6 cellular contexts compared by ENCODE assay signal in genomic region chr11:47415091-47415854, GRCh38. TPM values are rescaled to one million over a fixed set of nuclear protein-coding genes. Genes with fewer than 3 reads are reported as not detected.
DNase-seq lines count a peak whose midpoint lies in the region; ATAC-seq and TF ChIP-seq lines count a peak whose summit lies in the region.

No MANE protein-coding gene starts in this region.

- H3K27ac ChIP-seq in Panc1 (ENCODE audit: low read length) (peak overlapping the region; percentile 53), gastroesophageal sphincter (peak overlapping the region; percentile 53 to 98 (median 94))

- H3K36me3 ChIP-seq in Panc1 (ENCODE audit: control insufficient read depth, insufficient read depth, low read length) (no peaks in the 10 kb centered on the region), gastroesophageal sphincter (peaks cover 0 to 86% of the 10 kb centered on the region in 2 donors)

- no peak for TF ChIP-seq EP300 in gastroesophageal sphincter (IDR thresholded peaks at IDR 0.05)

- H3K9me3 Mint-ChIP-seq in stimulated activated naive B cell treated with anti-CD40 and anti-IgM and Interleukin-4, amounts not matched to agents 10 μg/mL and 1 μg/mL and 100 μg/mL, for 72 hours: no peaks in the 10 kb centered on the region

- H3K9me3 ChIP-seq in Panc1 (ENCODE audit: control insufficient read depth, insufficient read depth, low read depth, low read length): no peaks in the 10 kb centered on the region
- H3K9me3 ChIP-seq in gastroesophageal sphincter: no peaks in the 10 kb centered on the region

- H3K4me1 ChIP-seq in Panc1 (ENCODE audit: control insufficient read depth, insufficient read depth, low read length) (peaks cover 26% of the 10 kb centered on the region), gastroesophageal sphincter (peaks cover 7 to 65% (median 48%) of the 10 kb centered on the region in 3 donors)

- in situ Hi-C loops in Panc1 (cut with HindIII; ENCODE audit: low pct_unique_long_range_greater_than_20kb, low sequenced_read_pairs) (no loop called here), G401 (cut with HindIII; ENCODE audit: low sequenced_read_pairs) (no loop called here)

- peak; percentile 4 for ATAC-seq in Panc1
- no peak for ATAC-seq in gastroesophageal sphincter
- ATAC-seq in stimulated activated naive B cell treated with anti-CD40 and anti-IgM and Interleukin-4, amounts not matched to agents 10 μg/mL and 1 μg/mL and 100 μg/mL, for 72 hours (replicated peaks): no peak
- no peak for ATAC-seq in HG03196 (IDR thresholded peaks at IDR 0.05; ENCODE audit: unreplicated experiment)
- ATAC-seq in sciatic nerve: no peak

- H3K4me3 ChIP-seq in Panc1 (ENCODE audit: low read depth in 2 of 2, low read length in 2 of 2) (no peak overlapping the region), gastroesophageal sphincter (no peak overlapping the region)

- H3K27me3 Mint-ChIP-seq in stimulated activated naive B cell treated with anti-CD40 and anti-IgM and Interleukin-4, amounts not matched to agents 10 μg/mL and 1 μg/mL and 100 μg/mL, for 72 hours: no peaks in the 10 kb centered on the region

- 80% methylated on average over 6 of the region's 31 CpGs; no CpG with 5 or more reads in 1 of the 2 donors for WGBS in gastroesophageal sphincter (ENCODE audit: low coverage in 1 of 2), 2 donors

- H3K4me1 Mint-ChIP-seq in stimulated activated naive B cell treated with anti-CD40 and anti-IgM and Interleukin-4, amounts not matched to agents 10 μg/mL and 1 μg/mL and 100 μg/mL, for 72 hours: peaks cover 6 to 39% of the 10 kb centered on the region in 2 donors

- H3K27me3 ChIP-seq in Panc1 (ENCODE audit: control insufficient read depth, insufficient read depth, low read length) (no peaks in the 10 kb centered on the region), gastroesophageal sphincter (no peaks in the 10 kb centered on the region)

- POLR2A ChIA-PET in Panc1 (lab: Charles Lee): interaction anchor here (0.6 kb wide), 1 partner anchor 15 kb away, joined by 8 read pairs; no protein-coding TSS in a partner anchor

- intact Hi-C loops in Panc1 (cut with micrococcal nuclease; ENCODE audit: unreplicated experiment): no loop called here
- intact Hi-C loops in sciatic nerve (cut with DNase I): no loop called here

- BruUV-seq in Panc1 (replicated peaks; lab: Mats Ljungman, UMichigan): TSS peak; percentile 55

- H3K36me3 Mint-ChIP-seq in stimulated activated naive B cell treated with anti-CD40 and anti-IgM and Interleukin-4, amounts not matched to agents 10 μg/mL and 1 μg/mL and 100 μg/mL, for 72 hours: peaks cover 46 to 60% of the 10 kb centered on the region in 2 donors

- no peak for TF ChIP-seq POLR2A in gastroesophageal sphincter (IDR thresholded peaks at IDR 0.05)

- DNase-seq in Panc1 (ENCODE audit: low read depth, low spot score) (no peak), G401 (ENCODE audit: low spot score) (no peak), sciatic nerve (ENCODE audit: low spot score) (no peak)
- no peak for DNase-seq in stimulated activated naive B cell treated with anti-CD40 and anti-IgM and Interleukin-4, amounts not matched to agents 10 μg/mL and 1 μg/mL and 100 μg/mL, for 72 hours

- H3K4me3 Mint-ChIP-seq in stimulated activated naive B cell treated with anti-CD40 and anti-IgM and Interleukin-4, amounts not matched to agents 10 μg/mL and 1 μg/mL and 100 μg/mL, for 72 hours: no peak overlapping the region

- TF ChIP-seq CTCF in Panc1 (IDR thresholded peaks at IDR 0.05): no peak
- TF ChIP-seq CTCF in gastroesophageal sphincter (IDR thresholded peaks at IDR 0.05): no peak

- CTCF ChIA-PET in Panc1 (lab: Charles Lee): no interaction called here

- H3K27ac Mint-ChIP-seq in stimulated activated naive B cell treated with anti-CD40 and anti-IgM and Interleukin-4, amounts not matched to agents 10 μg/mL and 1 μg/mL and 100 μg/mL, for 72 hours: peak overlapping the region; percentile 47

RNA-seq across cellular contexts. Expression of gene SLC39A13, which starts 6.9 kb away (rescaled TPM):
- total RNA-seq in Panc1 (2021; ENCODE audit: unreplicated experiment) (50.2 TPM), gastroesophageal sphincter (100 to 1,000 TPM in 1 of 4 donors, 10 to 100 TPM in 3; 68.8 to 218 (median 78.9) TPM), sciatic nerve (55.5 TPM)
- 71.3 TPM for polyA plus RNA-seq in Panc1 (2012; ENCODE audit: insufficient read length)
- total RNA-seq in G401 (2014; rRNA removed; shearing (Covaris generic)): 22.9 and 43.0 TPM in 2 replicates

RNA-seq across cellular contexts. Expression of gene PSMC3, which starts 11.0 kb away (rescaled TPM):
- total RNA-seq in Panc1 (2021; ENCODE audit: unreplicated experiment) (181 TPM), gastroesophageal sphincter (100 to 1,000 TPM; 169 to 194 (median 179) TPM), sciatic nerve (97.5 TPM)
- 229 TPM for polyA plus RNA-seq in Panc1 (2012; ENCODE audit: insufficient read length)
- 149 and 239 TPM in 2 replicates for total RNA-seq in G401 (2014; rRNA removed; shearing (Covaris generic))

RNA-seq across cellular contexts. Expression of gene RAPSN, which starts 33.7 kb away (rescaled TPM):
- total RNA-seq in Panc1 (2021; ENCODE audit: unreplicated experiment): 1.8 TPM
- polyA plus RNA-seq in Panc1 (2012; ENCODE audit: insufficient read length): 1.3 TPM
- under 1 TPM in 2 of 4 donors, not detected in 2; 0.23 to 0.27 TPM for total RNA-seq in gastroesophageal sphincter
- total RNA-seq in G401 (2014; rRNA removed; shearing (Covaris generic)): not detected in 2 replicates
- total RNA-seq in sciatic nerve: 4.9 TPM

RNA-seq across cellular contexts. Expression of gene SPI1, which starts 36.9 kb away (rescaled TPM):
- 0.31 TPM for total RNA-seq in Panc1 (2021; ENCODE audit: unreplicated experiment)
- not detected for polyA plus RNA-seq in Panc1 (2012; ENCODE audit: insufficient read length)
- 10 to 100 TPM in 3 of 4 donors, 1 to 10 TPM in 1; 4.2 to 32.4 (median 14.7) TPM for total RNA-seq in gastroesophageal sphincter
- not detected in 2 replicates for total RNA-seq in G401 (2014; rRNA removed; shearing (Covaris generic))
- 47.0 TPM for total RNA-seq in sciatic nerve
